ENCODE assay signal across 2 cellular contexts in genomic region chr17:27891841-27892240, GRCh38.
TF ChIP-seq lines count a peak whose summit lies in the region.

No MANE protein-coding gene starts in this region.

TF ChIP-seq in A549, 52 proteins besides CTCF, POLR2A, EP300 and RAD21 (continued from another document):
- TF ChIP-seq ELK1 (IDR thresholded peaks at IDR 0.05; ENCODE audit: low read depth, low read length) (no peak), EHMT2 (IDR thresholded peaks at IDR 0.05; ENCODE audit: low read depth) (no peak), BCL3 (IDR thresholded peaks at IDR 0.05) (no peak), PBX3 (IDR thresholded peaks at IDR 0.05) (no peak), NFE2L2 (conservative IDR thresholded peaks at IDR 0.05; ENCODE audit: low read length) (no peak), E2F6 (IDR thresholded peaks at IDR 0.05; ENCODE audit: borderline replicate concordance, low read depth) (no peak), NR3C1 (IDR thresholded peaks at IDR 0.05) (no peak), FOXS1 (CRISPR knock-in tag; IDR thresholded peaks at IDR 0.05) (no peak), KDM5A (IDR thresholded peaks at IDR 0.05) (no peak), FOSB (CRISPR knock-in tag; IDR thresholded peaks at IDR 0.05) (no peak), USF2 (IDR thresholded peaks at IDR 0.05) (no peak), ZSCAN20 (CRISPR knock-in tag; IDR thresholded peaks at IDR 0.05) (no peak), RCOR1 (IDR thresholded peaks at IDR 0.05; ENCODE audit: low read depth, low read length) (no peak), JUNB (IDR thresholded peaks at IDR 0.05) (no peak), CEBPB (IDR thresholded peaks at IDR 0.05) (no peak)

TF ChIP-seq in WTC11, 78 proteins besides CTCF, POLR2A, EP300 and RAD21 (continued from another document):
- TF ChIP-seq ERG (CRISPR knock-in tag; IDR thresholded peaks at IDR 0.05), result no peak
- no peak for TF ChIP-seq GABPB1 (CRISPR knock-in tag; IDR thresholded peaks at IDR 0.05)
- TF ChIP-seq USF2 (CRISPR knock-in tag; IDR thresholded peaks at IDR 0.05), result no peak
- no peak for TF ChIP-seq CBFB (CRISPR knock-in tag; IDR thresholded peaks at IDR 0.05; ENCODE audit: low read depth)
- no peak for TF ChIP-seq TEAD1 (CRISPR knock-in tag; IDR thresholded peaks at IDR 0.05)
- TF ChIP-seq NR2C2 (CRISPR knock-in tag; IDR thresholded peaks at IDR 0.05), result no peak
- TF ChIP-seq NR3C1 (CRISPR knock-in tag; conservative IDR thresholded peaks at IDR 0.05; ENCODE audit: low read depth), result no peak
- TF ChIP-seq PREB (CRISPR knock-in tag; IDR thresholded peaks at IDR 0.05; ENCODE audit: borderline replicate concordance), result no peak
- TF ChIP-seq ZNF416 (CRISPR knock-in tag; IDR thresholded peaks at IDR 0.05), result no peak
- TF ChIP-seq NFATC4 (CRISPR knock-in tag; IDR thresholded peaks at IDR 0.05), result no peak
- no peak for TF ChIP-seq ZNF532 (CRISPR knock-in tag; IDR thresholded peaks at IDR 0.05; ENCODE audit: borderline replicate concordance)
- TF ChIP-seq E2F1 (CRISPR knock-in tag; IDR thresholded peaks at IDR 0.05), result no peak
- TF ChIP-seq CREM (CRISPR knock-in tag; IDR thresholded peaks at IDR 0.05), result no peak
- no peak for TF ChIP-seq STAT6 (CRISPR knock-in tag; conservative IDR thresholded peaks at IDR 0.05; ENCODE audit: low read depth)
- no peak for TF ChIP-seq JUN (CRISPR knock-in tag; IDR thresholded peaks at IDR 0.05)
- TF ChIP-seq KAT7 (CRISPR knock-in tag; IDR thresholded peaks at IDR 0.05; ENCODE audit: borderline replicate concordance), result no peak
